ENCODE assay signal across 13 cellular contexts in genomic region chr3:49607796-49608195, GRCh38. TPM values are rescaled to one million over a fixed set of nuclear protein-coding genes. Genes with fewer than 3 reads are reported as not detected.
A peak's percentile ranks its signal among the peaks of the same experiment; 100 is the strongest.
DNase-seq lines count a peak whose midpoint lies in the region; ATAC-seq and TF ChIP-seq lines count a peak whose summit lies in the region.
"Had no signal": no experiment of that assay in that cellular context is flagged by ENCODE, and none has a peak within 500 bp of the region (broad histone marks: within the 10 kb centered on the region; RNA-seq: fewer than 3 reads in every experiment).

No MANE protein-coding gene starts in this region.

- H3K27ac Mint-ChIP-seq in Caco-2 (ENCODE audit: unreplicated experiment) (no peak overlapping the region), endodermal cell (no peak overlapping the region), osteocyte (ENCODE audit: unreplicated experiment) (no peak overlapping the region)
- H3K27ac Mint-ChIP-seq: activated CD4-positive, alpha-beta T cell treated with anti-CD3 and anti-CD28 coated beads, Interleukin-2, amount 10 ng/mL, durations not matched to agents 24 days and 14 days; activated naive CD4-positive, alpha-beta T cell treated with anti-CD3 and anti-CD28 coated beads, Interleukin-2, amount 10 ng/mL, durations not matched to agents 7 days and 5 days had no signal

- no peak overlapping the region for H3K9ac ChIP-seq in MM.1S (ENCODE audit: low read length)
- no peak overlapping the region for H3K9ac ChIP-seq in endodermal cell (ENCODE audit: extremely low read depth, low read length, poor library complexity, severe bottlenecking)
- H3K9ac ChIP-seq in neuronal stem cell (ENCODE audit: low read depth, low read length, poor library complexity), result no peak overlapping the region

- no peak for DNase-seq in Caco-2
- DNase-seq in MM.1S, result no peak
- DNase-seq in endodermal cell, result peak; percentile 45
- peak; percentile 68 for DNase-seq in osteocyte (ENCODE audit: extremely low spot score, unreplicated experiment)
- DNase-seq in neuronal stem cell (ENCODE audit: low spot score), result no peak
- DNase-seq in esophagus squamous epithelium (lab: John Stamatoyannopoulos, UW), result no peak
- no peak for DNase-seq in AML-193 (lab: John Stamatoyannopoulos, UW)
- DNase-seq: activated CD4-positive, alpha-beta T cell treated with anti-CD3 and anti-CD28 coated beads, Interleukin-2, amount 10 ng/mL, durations not matched to agents 24 days and 14 days; activated naive CD4-positive, alpha-beta T cell treated with anti-CD3 and anti-CD28 coated beads, Interleukin-2, amount 10 ng/mL, durations not matched to agents 7 days and 5 days; Calu3; NCI-H748 treated with DMSO at 0.1 percent for 48 hours; trophoblast cell had no signal

- H3K4me2 ChIP-seq in MM.1S (ENCODE audit: low read depth, low read length) (no peak overlapping the region), neuronal stem cell (ENCODE audit: insufficient read depth, low read length, poor library complexity, severe bottlenecking) (no peak overlapping the region)

- no peak overlapping the region for H3K14ac ChIP-seq in neuronal stem cell (ENCODE audit: low read length)

- H3K9me3 ChIP-seq in Caco-2 (no peaks in the 10 kb centered on the region), MM.1S (replicated peaks; ENCODE audit: insufficient read depth, low read length) (no peaks in the 10 kb centered on the region), endodermal cell (ENCODE audit: control insufficient read depth, low read length) (no peaks in the 10 kb centered on the region), neuronal stem cell (replicated peaks in 1 of 2; ENCODE audit: control insufficient read depth in 2 of 2, insufficient read depth in 1 of 2, low read depth in 1 of 2, low read length in 2 of 2) (peaks cover 0 to 4% of the 10 kb centered on the region in 2 donors), esophagus squamous epithelium (peaks cover 0 to 6% (median 2%) of the 10 kb centered on the region in 3 donors)

- no peaks in the 10 kb centered on the region for H3K4me1 ChIP-seq in Caco-2
- no peaks in the 10 kb centered on the region for H3K4me1 ChIP-seq in MM.1S (ENCODE audit: low read length)
- H3K4me1 ChIP-seq in endodermal cell (ENCODE audit: control insufficient read depth, insufficient read depth, low read length), result no peaks in the 10 kb centered on the region
- H3K4me1 ChIP-seq in neuronal stem cell (ENCODE audit: control insufficient read depth in 2 of 2, insufficient read depth in 1 of 2, low read depth in 1 of 2, low read length in 2 of 2), result peaks cover 0 to 3% of the 10 kb centered on the region in 2 donors
- H3K4me1 ChIP-seq in esophagus squamous epithelium, result peaks cover 0 to 19% (median 9%) of the 10 kb centered on the region in 3 donors

- no peak overlapping the region for H3K18ac ChIP-seq in neuronal stem cell (ENCODE audit: low read length)

- H3K36me3 ChIP-seq in Caco-2 (ENCODE audit: control insufficient read depth, insufficient read depth, low read length) (no peaks in the 10 kb centered on the region), MM.1S (replicated peaks; ENCODE audit: insufficient read depth, low read length) (no peaks in the 10 kb centered on the region), endodermal cell (ENCODE audit: control insufficient read depth, insufficient read depth, low read length) (no peaks in the 10 kb centered on the region), neuronal stem cell (replicated peaks in 1 of 2; ENCODE audit: control insufficient read depth in 2 of 2, insufficient read depth in 2 of 2, low read length in 2 of 2) (no peaks in the 10 kb centered on the region), esophagus squamous epithelium (no peaks in the 10 kb centered on the region)

- TF ChIP-seq CTCF in Caco-2 (IDR thresholded peaks at IDR 0.05; ENCODE audit: insufficient read depth in 1 of 2, low read depth in 1 of 2, low read length in 1 of 2, severe bottlenecking in 1 of 2, unreplicated experiment in 1 of 2) (peak; percentile 19 to 33), MM.1S (IDR thresholded peaks at IDR 0.05; ENCODE audit: low read length) (peak; percentile 38), endodermal cell (conservative IDR thresholded peaks at IDR 0.05) (peak; percentile 57), osteocyte (IDR thresholded peaks at IDR 0.05) (peak; percentile 29), esophagus squamous epithelium (IDR thresholded peaks at IDR 0.05) (no peak)

- no peak overlapping the region for H2BK5ac ChIP-seq in neuronal stem cell (ENCODE audit: low read length)

- H2BK15ac ChIP-seq in neuronal stem cell (ENCODE audit: low read length), result no peak overlapping the region

- no peak for ATAC-seq in GM21528 (IDR thresholded peaks at IDR 0.05; ENCODE audit: low FRiP score, unreplicated experiment)

- H4K20me1 ChIP-seq in MM.1S (ENCODE audit: insufficient read depth, low read length), result no peaks in the 10 kb centered on the region

- intact Hi-C loops in Caco-2 (cut with micrococcal nuclease; ENCODE audit: unreplicated experiment), result no loop called here
- intact Hi-C loops in esophagus squamous epithelium (cut with DNase I), result no loop called here

- H4K91ac ChIP-seq in neuronal stem cell (ENCODE audit: low read depth, low read length, poor library complexity), result no peak overlapping the region

- H3K4me3 ChIP-seq in Caco-2 (ENCODE audit: low read depth, low read length), result no peak overlapping the region
- H3K4me3 ChIP-seq in MM.1S (ENCODE audit: low read length), result no peak overlapping the region
- no peak overlapping the region for H3K4me3 ChIP-seq in endodermal cell (ENCODE audit: low read length)
- no peak overlapping the region for H3K4me3 ChIP-seq in neuronal stem cell (ENCODE audit: low read length in 2 of 2)
- H3K4me3 ChIP-seq in esophagus squamous epithelium, result no peak overlapping the region

- H3K79me1 ChIP-seq in neuronal stem cell (ENCODE audit: low read depth, low read length), result peaks cover 2% of the 10 kb centered on the region

- H2BK12ac ChIP-seq in neuronal stem cell (ENCODE audit: low read length), result no peak overlapping the region

- H3K27ac ChIP-seq in MM.1S (ENCODE audit: low read length) (no peak overlapping the region), endodermal cell (ENCODE audit: low read depth, low read length) (no peak overlapping the region), neuronal stem cell (replicated peaks; ENCODE audit: low read length) (no peak overlapping the region), esophagus squamous epithelium (peak overlapping the region in 2 of 4 donors; percentile 41 to 57)

- H3K36me3 Mint-ChIP-seq in Caco-2 (ENCODE audit: insufficient read depth, unreplicated experiment) (no peaks in the 10 kb centered on the region), endodermal cell (ENCODE audit: low read depth) (peaks cover 2% of the 10 kb centered on the region), osteocyte (ENCODE audit: unreplicated experiment) (no peaks in the 10 kb centered on the region)
- H3K36me3 Mint-ChIP-seq: activated naive CD4-positive, alpha-beta T cell treated with anti-CD3 and anti-CD28 coated beads, Interleukin-2, amount 10 ng/mL, durations not matched to agents 7 days and 5 days had no signal

- H4K8ac ChIP-seq in neuronal stem cell (ENCODE audit: low read depth, low read length), result no peak overlapping the region

- CTCF ChIA-PET in Caco-2 (lab: Charles Lee), result no interaction called here

- no peak overlapping the region for H3K23ac ChIP-seq in neuronal stem cell (ENCODE audit: low read depth, low read length, poor library complexity)

- H3K9me2 ChIP-seq in MM.1S (replicated peaks; ENCODE audit: insufficient read depth, low read length), result no peaks in the 10 kb centered on the region

- no peaks in the 10 kb centered on the region for H3F3A ChIP-seq in MM.1S (ENCODE audit: insufficient read depth, low read length)

- no peaks in the 10 kb centered on the region for H3K9me3 Mint-ChIP-seq in Caco-2 (ENCODE audit: unreplicated experiment)
- H3K9me3 Mint-ChIP-seq in endodermal cell, result peaks cover 4% of the 10 kb centered on the region
- H3K9me3 Mint-ChIP-seq in osteocyte (ENCODE audit: unreplicated experiment), result peaks cover 5% of the 10 kb centered on the region
- H3K9me3 Mint-ChIP-seq: activated CD4-positive, alpha-beta T cell treated with anti-CD3 and anti-CD28 coated beads, Interleukin-2, amount 10 ng/mL, durations not matched to agents 24 days and 14 days had no signal

- no peak overlapping the region for H2BK120ac ChIP-seq in neuronal stem cell (ENCODE audit: low read depth, low read length)

- H3K4me1 Mint-ChIP-seq in Caco-2 (ENCODE audit: low read depth, unreplicated experiment) (no peaks in the 10 kb centered on the region), endodermal cell (no peaks in the 10 kb centered on the region), osteocyte (ENCODE audit: unreplicated experiment) (peaks cover 4% of the 10 kb centered on the region)

- no peak overlapping the region for H3K4ac ChIP-seq in neuronal stem cell (ENCODE audit: low read length)

- no peak overlapping the region for H2AFZ ChIP-seq in MM.1S (ENCODE audit: low read length)
- no peak overlapping the region for H2AFZ ChIP-seq in neuronal stem cell (ENCODE audit: low read length)

- TF ChIP-seq POLR2A in esophagus squamous epithelium (IDR thresholded peaks at IDR 0.05), result no peak

- no TSS peak for BruUV-seq in Caco-2 (replicated peaks; lab: Mats Ljungman, UMichigan)

- no peak overlapping the region for H2AK5ac ChIP-seq in neuronal stem cell (ENCODE audit: low read depth, low read length)

- H3K4me3 Mint-ChIP-seq in Caco-2 (ENCODE audit: unreplicated experiment) (no peak overlapping the region), endodermal cell (no peak overlapping the region), osteocyte (ENCODE audit: unreplicated experiment) (no peak overlapping the region)
- H3K4me3 Mint-ChIP-seq: activated CD4-positive, alpha-beta T cell treated with anti-CD3 and anti-CD28 coated beads, Interleukin-2, amount 10 ng/mL, durations not matched to agents 24 days and 14 days; activated naive CD4-positive, alpha-beta T cell treated with anti-CD3 and anti-CD28 coated beads, Interleukin-2, amount 10 ng/mL, durations not matched to agents 7 days and 5 days had no signal

- 71 to 95% methylated on average over 4 to 5 of the region's 5 CpGs for WGBS in endodermal cell (ENCODE audit: insufficient coverage in 1 of 2, insufficient read length in 1 of 2), 2 experiments
- no CpG with 5 or more reads among the region's 5 CpGs for WGBS in neuronal stem cell (ENCODE audit: extremely low coverage in 2 of 2, insufficient read length in 2 of 2, insufficient replicate concordance in 1 of 2), 2 donors
- 21 to 46% methylated on average over 5 of the region's 5 CpGs for WGBS in esophagus squamous epithelium, 2 donors

- no peaks in the 10 kb centered on the region for H3K27me3 Mint-ChIP-seq in Caco-2 (ENCODE audit: insufficient read depth, unreplicated experiment)
- no peaks in the 10 kb centered on the region for H3K27me3 Mint-ChIP-seq in endodermal cell (ENCODE audit: insufficient read depth)
- H3K27me3 Mint-ChIP-seq in osteocyte (ENCODE audit: unreplicated experiment), result no peaks in the 10 kb centered on the region
- H3K27me3 Mint-ChIP-seq: activated CD4-positive, alpha-beta T cell treated with anti-CD3 and anti-CD28 coated beads, Interleukin-2, amount 10 ng/mL, durations not matched to agents 24 days and 14 days had no signal

- no peaks in the 10 kb centered on the region for H3K79me2 ChIP-seq in MM.1S (ENCODE audit: low read length)

- POLR2A ChIA-PET in Caco-2 (lab: Charles Lee), result no interaction called here

- no peaks in the 10 kb centered on the region for H3K27me3 ChIP-seq in Caco-2 (replicated peaks; ENCODE audit: control insufficient read depth, insufficient read depth, low read length)
- no peaks in the 10 kb centered on the region for H3K27me3 ChIP-seq in MM.1S (replicated peaks; ENCODE audit: insufficient read depth, low read length)
- no peaks in the 10 kb centered on the region for H3K27me3 ChIP-seq in endodermal cell (ENCODE audit: control insufficient read depth, insufficient read depth, low read length, poor library complexity, severe bottlenecking)
- H3K27me3 ChIP-seq in neuronal stem cell (ENCODE audit: control insufficient read depth in 3 of 3, insufficient read depth in 3 of 3, low read depth in 1 of 3, low read length in 3 of 3), result no peaks in the 10 kb centered on the region
- no peaks in the 10 kb centered on the region for H3K27me3 ChIP-seq in esophagus squamous epithelium

RNA-seq across cellular contexts. Expression of gene BSN, which starts 53.5 kb away (rescaled TPM):
- 0.77 and 0.93 TPM in 2 replicates for total RNA-seq in Caco-2 (2022)
- 1 to 10 TPM; 2.4 to 2.5 TPM for total RNA-seq in endodermal cell
- 3.3 TPM for polyA plus RNA-seq in endodermal cell (2013, experiment 1 of 2)
- 3.9 TPM for polyA plus RNA-seq in endodermal cell (2013, experiment 2 of 2)
- 0.64 and 0.81 TPM in 2 replicates for total RNA-seq in osteocyte
- 0.14 TPM for polyA plus RNA-seq in neuronal stem cell (2013, experiment 1 of 2)
- polyA plus RNA-seq in neuronal stem cell (2013, experiment 2 of 2), result 0.12 TPM
- total RNA-seq in esophagus squamous epithelium, result under 1 TPM; 0.11 to 0.19 (median 0.16) TPM

Comparison
In these comparisons a context has a peak if more than half of its experiments do, and no peak if none do; other contexts are left out.
1. DNase-seq: peak in endodermal cell (single experiment) and osteocyte (single experiment); none in Caco-2 (0 of 2), MM.1S (single experiment), neuronal stem cell (single experiment), esophagus squamous epithelium (single experiment) and AML-193 (0 of 2).
2. CTCF ChIP-seq: peak in Caco-2 (2 of 2), MM.1S (single experiment), endodermal cell (single experiment) and osteocyte (single experiment); none in esophagus squamous epithelium (0 of 6).